In the genomic region with DNA sequence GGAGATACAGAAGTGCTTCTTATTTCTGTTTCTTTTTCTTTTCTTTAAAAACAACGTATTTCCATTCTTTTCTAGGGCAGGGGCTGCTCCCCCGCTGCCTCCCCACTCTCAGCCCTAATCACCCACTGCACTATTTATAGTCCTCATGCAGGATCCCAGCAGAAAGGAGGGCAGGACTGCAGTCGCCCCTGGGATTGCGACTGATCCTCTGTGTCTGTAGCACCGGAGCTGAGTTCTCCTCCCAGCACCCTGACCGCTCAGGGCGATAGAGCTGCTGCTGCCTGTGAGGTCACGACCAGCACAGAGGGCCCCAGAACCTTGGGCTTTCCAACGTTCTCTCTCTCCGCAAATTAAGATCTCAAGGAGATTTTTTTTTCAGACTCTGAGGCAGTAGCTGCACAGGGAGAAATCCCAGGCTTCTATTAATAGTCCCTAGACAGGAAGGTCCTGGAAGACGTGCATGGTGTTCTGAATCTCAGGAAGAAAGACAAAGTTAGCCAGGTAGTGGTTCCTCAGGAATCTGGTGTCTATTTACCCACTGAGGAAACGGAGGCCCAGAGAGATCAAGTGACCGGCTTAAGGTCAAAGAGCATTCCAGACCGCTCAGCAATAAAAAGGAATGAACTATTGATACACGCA, we compare ENCODE assay signal across 35 cellular contexts. TPM values are rescaled to one million over a fixed set of nuclear protein-coding genes. Genes with fewer than 3 reads are reported as not detected.
"Had no signal": no experiment of that assay in that cellular context is flagged by ENCODE, and none has a peak within 500 bp of the region (broad histone marks: within the 10 kb centered on the region; RNA-seq: fewer than 3 reads in every experiment).

No MANE protein-coding gene starts in this region.

- H3K4me3 ChIP-seq: K562, Peyer's patch had no signal

- H3K27me3 ChIP-seq: brain microvascular endothelial cell, Peyer's patch had no signal

- H3K4me1 ChIP-seq: Peyer's patch had no signal

- H3K36me3 ChIP-seq: brain microvascular endothelial cell, Peyer's patch had no signal

- H3K9me3 ChIP-seq: Peyer's patch had no signal

- H3K27ac ChIP-seq: brain microvascular endothelial cell, Peyer's patch, VCaP had no signal

- ATAC-seq: activated CD8-positive, alpha-beta memory T cell treated with anti-CD3 and anti-CD28 coated beads, Interleukin-2, amount 10 ng/mL, durations not matched to agents 7 days and 5 days; K562; PC-3 had no signal

- DNase-seq: activated CD4-positive, alpha-beta memory T cell treated with anti-CD3 and anti-CD28 coated beads, Interleukin-2, amount 10 ng/mL, durations not matched to agents 7 days and 5 days; activated CD4-positive, alpha-beta T cell treated with anti-CD3 and anti-CD28 coated beads for 1 hour; activated CD4-positive, alpha-beta T cell treated with anti-CD3 and anti-CD28 coated beads for 48 hours; activated CD4-positive, CD25-positive, alpha-beta regulatory T cell; activated CD8-positive, alpha-beta memory T cell treated with anti-CD3 and anti-CD28 coated beads for 24 hours; activated CD8-positive, alpha-beta memory T cell treated with anti-CD3 and anti-CD28 coated beads, Interleukin-2, amount 10 ng/mL, durations not matched to agents 7 days and 5 days; activated CD8-positive, alpha-beta memory T cell treated with anti-CD3 and anti-CD28 coated beads, Interleukin-2, amount 50 U/mL, for 48 hours; activated effector memory CD4-positive, alpha-beta T cell treated with Interleukin-2 at 50 U/mL for 16 hours; activated naive CD4-positive, alpha-beta T cell treated with anti-CD3 and anti-CD28 coated beads, Interleukin-2, amount 10 ng/mL, durations not matched to agents 7 days and 5 days; activated naive CD8-positive, alpha-beta T cell treated with anti-CD3 and anti-CD28 coated beads for 36 hours; activated T-cell treated with anti-CD3 and anti-CD28 coated beads, Interleukin-2, amount 50 U/mL, for 48 hours; amniotic stem cell; aorta; brain microvascular endothelial cell; IMR-90; NCI-H1048; NCI-H1105 treated with DMSO at 0.1 percent for 48 hours; NCI-H1436; NCI-H1694; NCI-H1930; NCI-H2081 treated with DMSO at 0.1 percent for 48 hours; NCI-H510A; NCI-H526; NCI-H748 treated with DMSO at 0.1 percent for 48 hours; NK-92 treated with Interleukin-12 subunit alpha and Interleukin-12 subunit beta, amount 100 ng/mL, for 24 hours; PC-3; Peyer's patch; RPMI8226; SW 1271; T-helper 1 cell; T-helper 2 cell; T-helper 9 cell had no signal

RNA-seq across cellular contexts. Expression of a gene that starts 46.8 kb away (rescaled TPM):
- total RNA-seq: activated CD4-positive, alpha-beta memory T cell treated with anti-CD3 and anti-CD28 coated beads, Interleukin-2, amount 10 ng/mL, durations not matched to agents 7 days and 5 days; activated CD8-positive, alpha-beta memory T cell treated with anti-CD3 and anti-CD28 coated beads, Interleukin-2, amount 10 ng/mL, durations not matched to agents 7 days and 5 days; activated naive CD8-positive, alpha-beta T cell treated with anti-CD3 and anti-CD28 coated beads for 36 hours; aorta; IMR-90; K562; MCF 10A; PC-3; Peyer's patch had no signal
- polyA plus RNA-seq: aorta, IMR-90, K562 had no signal

RNA-seq across cellular contexts. Expression of a gene that starts 56.8 kb away (rescaled TPM):
- total RNA-seq: activated CD4-positive, alpha-beta memory T cell treated with anti-CD3 and anti-CD28 coated beads, Interleukin-2, amount 10 ng/mL, durations not matched to agents 7 days and 5 days; activated CD8-positive, alpha-beta memory T cell treated with anti-CD3 and anti-CD28 coated beads, Interleukin-2, amount 10 ng/mL, durations not matched to agents 7 days and 5 days; activated naive CD8-positive, alpha-beta T cell treated with anti-CD3 and anti-CD28 coated beads for 36 hours; aorta; IMR-90; K562; MCF 10A; Peyer's patch had no signal
- polyA plus RNA-seq: aorta, IMR-90, K562 had no signal
